1 cellular context compared by ENCODE assay signal in the genomic region with DNA sequence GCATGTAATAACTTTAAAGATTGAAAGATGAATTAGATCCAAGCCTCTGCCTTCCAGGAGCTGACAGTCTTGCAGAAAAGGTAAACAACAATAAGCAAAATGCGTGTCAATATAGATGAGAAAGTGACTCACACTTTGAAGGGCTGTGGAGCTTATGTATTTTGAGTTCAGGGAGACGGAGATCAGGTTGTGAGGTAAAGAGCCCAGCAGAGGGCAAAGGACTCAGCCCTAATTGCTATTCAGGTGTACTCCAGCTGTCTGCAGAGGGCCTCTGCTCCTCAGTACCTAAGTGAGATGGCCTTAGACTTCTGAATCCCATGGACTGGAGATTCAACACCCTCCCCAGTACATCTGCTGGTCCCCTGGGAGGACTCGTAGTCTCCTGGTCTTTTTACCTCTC.
TF ChIP-seq lines count a peak whose summit lies in the region.

No MANE protein-coding gene starts in this region.

TF ChIP-seq in SK-N-SH, 30 proteins besides CTCF, POLR2A, EP300 and RAD21 (continued from another document):
- TF ChIP-seq GATA2 (CRISPR knock-in tag; IDR thresholded peaks at IDR 0.05) (no peak), MEF2A (IDR thresholded peaks at IDR 0.05; ENCODE audit: borderline replicate concordance, low read depth) (no peak), REST (IDR thresholded peaks at IDR 0.05; ENCODE audit: low read depth, low read length) (no peak), FOXM1 (IDR thresholded peaks at IDR 0.05; ENCODE audit: low read depth) (no peak)
- TF ChIP-seq, protein P1, sequence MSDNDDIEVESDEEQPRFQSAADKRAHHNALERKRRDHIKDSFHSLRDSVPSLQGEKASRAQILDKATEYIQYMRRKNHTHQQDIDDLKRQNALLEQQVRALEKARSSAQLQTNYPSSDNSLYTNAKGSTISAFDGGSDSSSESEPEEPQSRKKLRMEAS (IDR thresholded peaks at IDR 0.05; ENCODE audit: low read depth), result no peak
